Comparison of ENCODE assay signal across 14 cellular contexts in the genomic region with DNA sequence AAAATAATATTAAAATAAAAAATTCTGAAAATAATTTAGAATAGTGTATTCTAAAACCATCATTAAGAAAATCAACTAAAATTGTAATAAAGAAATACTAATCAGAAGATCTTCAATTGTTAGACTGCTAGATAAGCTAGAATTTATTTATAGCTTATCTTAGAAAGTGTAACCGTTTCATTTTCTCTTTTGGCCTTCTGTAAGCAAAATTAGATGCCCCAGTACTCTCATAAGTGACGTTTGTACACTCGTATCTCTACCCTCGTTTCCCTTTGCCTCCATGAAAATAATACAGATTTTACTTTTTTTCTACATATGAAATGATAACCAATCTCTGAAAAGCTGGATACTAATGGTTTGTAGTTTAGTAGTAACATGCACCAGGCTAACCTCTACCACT. TPM values are rescaled to one million over a fixed set of nuclear protein-coding genes. Genes with fewer than 3 reads are reported as not detected.
A peak's percentile ranks its signal among the peaks of the same experiment; 100 is the strongest.
DNase-seq lines count a peak whose midpoint lies in the region; ATAC-seq and TF ChIP-seq lines count a peak whose summit lies in the region.
"Had no signal": no experiment of that assay in that cellular context is flagged by ENCODE, and none has a peak within 500 bp of the region (broad histone marks: within the 10 kb centered on the region; RNA-seq: fewer than 3 reads in every experiment).

No MANE protein-coding gene starts in this region.

- no peak overlapping the region for H3K56ac ChIP-seq in mesendoderm (ENCODE audit: low read length)

- no peaks in the 10 kb centered on the region for H3K9me3 ChIP-seq in endodermal cell (ENCODE audit: control insufficient read depth, low read length)
- H3K9me3 ChIP-seq: Caco-2 had no signal

- H3K4me1 Mint-ChIP-seq in memory B cell (peaks cover 52% of the 10 kb centered on the region), endodermal cell (peaks cover 2% of the 10 kb centered on the region)

- H2AK5ac ChIP-seq in mesendoderm (ENCODE audit: low read length) = no peak overlapping the region

- peak overlapping the region; percentile 55 for H3K4me3 Mint-ChIP-seq in memory B cell
- H3K4me3 Mint-ChIP-seq in endodermal cell = no peak overlapping the region
- H3K4me3 Mint-ChIP-seq: brain had no signal

- H3K27me3 ChIP-seq in endodermal cell (ENCODE audit: control insufficient read depth, insufficient read depth, low read length, poor library complexity, severe bottlenecking) (no peaks in the 10 kb centered on the region), mesendoderm (ENCODE audit: insufficient read depth, low read length, poor library complexity) (no peaks in the 10 kb centered on the region)

- H3K4me1 ChIP-seq in endodermal cell (ENCODE audit: control insufficient read depth, insufficient read depth, low read length) = no peaks in the 10 kb centered on the region
- no peaks in the 10 kb centered on the region for H3K4me1 ChIP-seq in mesendoderm (ENCODE audit: control insufficient read depth, low read depth, low read length)
- H3K4me1 ChIP-seq: Caco-2 had no signal

- no peak overlapping the region for H3K9ac ChIP-seq in endodermal cell (ENCODE audit: extremely low read depth, low read length, poor library complexity, severe bottlenecking)
- H3K9ac ChIP-seq in mesendoderm (ENCODE audit: low read length) = no peak overlapping the region

- H3K79me1 ChIP-seq in mesendoderm (ENCODE audit: low read length) = peaks cover 9% of the 10 kb centered on the region

- peak overlapping the region; percentile 89 for H3K27ac Mint-ChIP-seq in memory B cell
- H3K27ac Mint-ChIP-seq in endodermal cell = no peak overlapping the region
- H3K27ac Mint-ChIP-seq: brain had no signal

- H3K36me3 Mint-ChIP-seq in memory B cell = peaks cover 5% of the 10 kb centered on the region
- peaks cover 5% of the 10 kb centered on the region for H3K36me3 Mint-ChIP-seq in endodermal cell (ENCODE audit: low read depth)
- H3K36me3 Mint-ChIP-seq: brain had no signal

- H3K27me3 Mint-ChIP-seq in memory B cell = no peaks in the 10 kb centered on the region
- H3K27me3 Mint-ChIP-seq in endodermal cell (ENCODE audit: insufficient read depth) = no peaks in the 10 kb centered on the region
- H3K27me3 Mint-ChIP-seq: brain had no signal

- H2BK5ac ChIP-seq in mesendoderm (ENCODE audit: low read length) = no peak overlapping the region

- DNase-seq in memory B cell (ENCODE audit: low spot score in 2 of 2) (no peak), endodermal cell (no peak), NCI-H510A (lab: John Stamatoyannopoulos, UW) (no peak), mesendoderm (no peak), GM03348 (ENCODE audit: low spot score) (no peak)
- DNase-seq: Caco-2, GM23248, left colon, NCI-H446 had no signal

- H3K36me3 ChIP-seq in endodermal cell (ENCODE audit: control insufficient read depth, insufficient read depth, low read length) (no peaks in the 10 kb centered on the region), mesendoderm (ENCODE audit: control insufficient read depth, insufficient read depth, low read length) (no peaks in the 10 kb centered on the region)

- no peak overlapping the region for H3K4ac ChIP-seq in mesendoderm (ENCODE audit: low read depth, low read length)

- ATAC-seq in GM18511 (IDR thresholded peaks at IDR 0.05; ENCODE audit: unreplicated experiment) (peak; percentile 51), GM21515 (IDR thresholded peaks at IDR 0.05; ENCODE audit: unreplicated experiment) (peak; percentile 50), HG03354 (IDR thresholded peaks at IDR 0.05; ENCODE audit: poor library complexity, severe bottlenecking, unreplicated experiment) (peak; percentile 65), memory B cell (ENCODE audit: low read depth) (peak; percentile 56)
- ATAC-seq: K562, left colon had no signal

- H3K9me3 Mint-ChIP-seq in memory B cell = no peaks in the 10 kb centered on the region
- H3K9me3 Mint-ChIP-seq in endodermal cell = no peaks in the 10 kb centered on the region
- H3K9me3 Mint-ChIP-seq: brain had no signal

- no peak overlapping the region for H3K4me2 ChIP-seq in mesendoderm (ENCODE audit: low read length)

- no peak overlapping the region for H2BK120ac ChIP-seq in mesendoderm (ENCODE audit: low read depth, low read length)

- peaks cover 20% of the 10 kb centered on the region for H3K79me2 ChIP-seq in mesendoderm (ENCODE audit: control insufficient read depth, insufficient read depth, low read length)

- WGBS in endodermal cell (ENCODE audit: insufficient coverage in 1 of 2, insufficient read length in 1 of 2), 2 experiments = 96 to 100% methylated on average over 1 to 4 of the region's 4 CpGs
- no CpG with 5 or more reads among the region's 4 CpGs for WGBS in mesendoderm (ENCODE audit: extremely low coverage, insufficient coverage, low lambda C conversion rate)

- no peak overlapping the region for H3K23ac ChIP-seq in mesendoderm (ENCODE audit: low read length)

- no peak overlapping the region for H2BK15ac ChIP-seq in mesendoderm (replicated peaks; ENCODE audit: low read depth)

- H3K4me3 ChIP-seq in endodermal cell (ENCODE audit: low read length) (no peak overlapping the region), mesendoderm (ENCODE audit: low read length) (no peak overlapping the region)
- H3K4me3 ChIP-seq: GM23248, K562 had no signal

- no peak overlapping the region for H4K8ac ChIP-seq in mesendoderm (ENCODE audit: low read depth, low read length)

- no peak for TF ChIP-seq CTCF in endodermal cell (conservative IDR thresholded peaks at IDR 0.05)

- no peak overlapping the region for H3K18ac ChIP-seq in mesendoderm (ENCODE audit: low read length)

- H3K27ac ChIP-seq in endodermal cell (ENCODE audit: low read depth, low read length) (no peak overlapping the region), mesendoderm (ENCODE audit: low read depth, low read length) (no peak overlapping the region)

- no peak overlapping the region for H4K5ac ChIP-seq in mesendoderm (ENCODE audit: low read length)

RNA-seq across cellular contexts. Expression of a gene that starts 19.8 kb away (rescaled TPM):
- 10 to 100 TPM; 42.3 to 44.3 TPM for total RNA-seq in endodermal cell
- 18.9 TPM for polyA plus RNA-seq in endodermal cell (2013, experiment 1 of 2)
- polyA plus RNA-seq in endodermal cell (2013, experiment 2 of 2) = 17.5 TPM
- polyA plus RNA-seq in mesendoderm (2013, experiment 1 of 2) = 24.8 TPM
- 25.2 TPM for polyA plus RNA-seq in mesendoderm (2013, experiment 2 of 2)
